In the genomic region with DNA sequence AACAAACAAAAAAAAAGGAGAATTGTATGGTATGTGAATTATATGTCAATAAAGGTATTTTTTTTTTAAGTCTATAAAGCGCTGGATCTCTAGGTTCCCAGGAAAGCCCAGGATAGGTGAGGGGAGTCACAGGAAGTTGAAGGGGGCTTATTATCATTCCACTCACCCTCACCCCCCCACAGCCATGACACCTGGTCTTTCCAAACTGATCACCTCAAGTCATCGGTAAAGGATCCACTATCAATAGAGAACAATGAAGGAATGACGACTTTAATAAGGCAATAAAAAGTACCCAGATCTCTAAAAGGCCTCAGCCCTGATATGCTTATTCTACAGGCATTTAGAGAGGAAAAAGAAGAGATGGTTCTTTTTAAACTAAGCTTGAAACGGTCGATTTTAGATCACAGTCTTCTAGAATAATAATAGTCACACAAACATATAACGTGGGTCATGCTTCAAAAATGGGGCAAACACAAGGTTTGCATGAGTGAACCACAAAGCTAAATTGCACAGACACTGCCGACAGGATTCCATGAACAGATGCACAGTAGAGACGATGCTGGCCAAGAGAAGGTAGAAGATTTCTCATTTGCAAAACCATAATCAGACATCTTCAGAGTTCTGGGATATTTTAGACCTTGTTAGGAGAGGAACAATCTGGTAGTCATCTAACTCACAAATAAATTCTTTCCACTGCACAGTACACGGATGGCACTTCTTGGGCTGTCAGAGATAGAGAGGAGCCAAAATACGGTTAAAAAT, we compare ENCODE assay signal across 10 cellular contexts. TPM values are rescaled to one million over a fixed set of nuclear protein-coding genes. Genes with fewer than 3 reads are reported as not detected.
DNase-seq lines count a peak whose midpoint lies in the region; ATAC-seq and TF ChIP-seq lines count a peak whose summit lies in the region.
"Had no signal": no experiment of that assay in that cellular context is flagged by ENCODE, and none has a peak within 500 bp of the region (broad histone marks: within the 10 kb centered on the region; RNA-seq: fewer than 3 reads in every experiment).

No MANE protein-coding gene starts in this region.

- H3K4me3 ChIP-seq in ACC112 (ENCODE audit: low read depth, low read length) (0 out of 2 replicates have a peak overlapping the region, but pooled peaks have one; percentile 4), SJSA1 (no peak overlapping the region), gastroesophageal sphincter (peak overlapping the region in 1 of 2 donors; percentile 27), osteoblast (ENCODE audit: insufficient read depth, low read length) (no peak overlapping the region)

- peaks cover 57% of the 10 kb centered on the region for H3K79me2 ChIP-seq in ACC112 (ENCODE audit: control insufficient read depth, insufficient read depth, low read length, unreplicated experiment)
- H3K79me2 ChIP-seq in osteoblast (ENCODE audit: insufficient read depth, low read length) = peaks cover 59% of the 10 kb centered on the region

- H3K27me3 ChIP-seq in ACC112 (ENCODE audit: insufficient read depth, low read length) = no peaks in the 10 kb centered on the region
- H3K27me3 ChIP-seq in SJSA1 (replicated peaks) = no peaks in the 10 kb centered on the region
- no peaks in the 10 kb centered on the region for H3K27me3 ChIP-seq in gastroesophageal sphincter
- H3K27me3 ChIP-seq in osteoblast (ENCODE audit: insufficient read depth, low read length) = no peaks in the 10 kb centered on the region

- ATAC-seq in gastroesophageal sphincter = no peak

- H3K4me1 ChIP-seq in ACC112 (ENCODE audit: control insufficient read depth, insufficient read depth, low read length, unreplicated experiment) = peaks cover 57% of the 10 kb centered on the region
- peaks cover 53% of the 10 kb centered on the region for H3K4me1 ChIP-seq in SJSA1 (replicated peaks)
- H3K4me1 ChIP-seq in gastroesophageal sphincter = peaks cover 24 to 100% (median 40%) of the 10 kb centered on the region in 3 donors
- H3K4me1 ChIP-seq in osteoblast (ENCODE audit: insufficient read depth, low read length) = peaks cover 50% of the 10 kb centered on the region

- H3K4me2 ChIP-seq in osteoblast (ENCODE audit: insufficient read depth, low read length) = peak overlapping the region; percentile 62

- DNase-seq in SJSA1 (ENCODE audit: low read depth in 1 of 2, low spot score in 2 of 2) (no peak), osteoblast (ENCODE audit: insufficient read length, low spot score, missing footprints) (no peak), DMS 273 treated with DMSO at 0.1 percent for 48 hours (lab: John Stamatoyannopoulos, UW) (no peak), DMS79 treated with DMSO at 0.1 percent for 48 hours (lab: John Stamatoyannopoulos, UW) (no peak), SIG-M5 (lab: John Stamatoyannopoulos, UW) (no peak), NCI-H510A (lab: John Stamatoyannopoulos, UW) (no peak)
- DNase-seq: activated gamma-delta T cell, H7 had no signal

- H2AFZ ChIP-seq in ACC112 (ENCODE audit: low read length, unreplicated experiment) (no peak overlapping the region), osteoblast (ENCODE audit: low read length) (no peak overlapping the region)

- H3K36me3 ChIP-seq in ACC112 (ENCODE audit: insufficient read depth, low read length) (peaks cover 20% of the 10 kb centered on the region), SJSA1 (peaks cover 26% of the 10 kb centered on the region), gastroesophageal sphincter (peaks cover 0 to 16% of the 10 kb centered on the region in 2 donors), osteoblast (ENCODE audit: insufficient read depth, low read length) (peaks cover 5% of the 10 kb centered on the region)

- no peak for TF ChIP-seq CTCF in gastroesophageal sphincter (IDR thresholded peaks at IDR 0.05)
- no peak for TF ChIP-seq CTCF in osteoblast (IDR thresholded peaks at IDR 0.05; ENCODE audit: extremely low read depth, low read depth, low read length)

- TF ChIP-seq EP300 in gastroesophageal sphincter (IDR thresholded peaks at IDR 0.05) = no peak

- no peaks in the 10 kb centered on the region for H3K9me3 ChIP-seq in SJSA1 (replicated peaks)
- H3K9me3 ChIP-seq in gastroesophageal sphincter = no peaks in the 10 kb centered on the region
- no peaks in the 10 kb centered on the region for H3K9me3 ChIP-seq in osteoblast (ENCODE audit: low read depth, low read length)

- H4K20me1 ChIP-seq in osteoblast (ENCODE audit: insufficient read depth, low read length) = no peaks in the 10 kb centered on the region

- H3K27ac ChIP-seq in ACC112 (ENCODE audit: low read depth, low read length) (peak overlapping the region; percentile 97), SJSA1 (peak overlapping the region; percentile 94), gastroesophageal sphincter (peak overlapping the region; percentile 92 to 100 (median 96)), osteoblast (ENCODE audit: low read depth, low read length) (peak overlapping the region; percentile 80)

- TF ChIP-seq POLR2A in gastroesophageal sphincter (IDR thresholded peaks at IDR 0.05) = no peak

- 40 to 42% methylated on average over 8 to 9 of the region's 10 CpGs for WGBS in gastroesophageal sphincter (ENCODE audit: low coverage in 1 of 2), 2 donors

RNA-seq across cellular contexts. Expression of a gene that starts 21.1 kb away (rescaled TPM):
- total RNA-seq in SJSA1 (2014; rRNA removed; shearing (Covaris generic)) = 6.0 and 13.5 TPM in 2 replicates
- total RNA-seq in gastroesophageal sphincter (10 to 100 TPM; 32.2 to 78.9 (median 54.4) TPM), osteoblast (13.6 and 18.8 TPM in 2 replicates)
